In genomic region chr5:106401561-106401960, GRCh38 we compare ENCODE assay signal across 21 cellular contexts.
DNase-seq lines count a peak whose midpoint lies in the region; FAIRE-seq and TF ChIP-seq lines count a peak whose summit lies in the region.
"Had no signal": no experiment of that assay in that cellular context is flagged by ENCODE, and none has a peak within 500 bp of the region (broad histone marks: within the 10 kb centered on the region; RNA-seq: fewer than 3 reads in every experiment).

No MANE protein-coding gene starts in this region.

- DNase-seq in DMS53 (lab: John Stamatoyannopoulos, UW) (peak; percentile 23), DMS53 treated with DMSO at 0.1 percent for 48 hours (lab: John Stamatoyannopoulos, UW; ENCODE audit: unreplicated experiment) (no peak), H54 (ENCODE audit: insufficient read length, low spot score) (no peak), mammary epithelial cell (peak; percentile 21), foreskin fibroblast (peak; percentile 18 to 36), progenitor cell of endocrine pancreas (ENCODE audit: low spot score, unreplicated experiment) (no peak), cerebellar nuclear complex (lab: John Stamatoyannopoulos, UW) (no peak)
- no peak for DNase-seq in stimulated activated CD4-positive, alpha-beta T cell treated with anti-CD3 and anti-CD28 coated beads, Interleukin-4, amount 100 ng/mL, for 1 hour
- DNase-seq: ACHN; CD4-positive, CD25-positive, alpha-beta regulatory T cell; DMS 273 treated with DMSO at 0.1 percent for 48 hours; DMS79 treated with DMSO at 0.1 percent for 48 hours; EL; GDM1; GOT3; HCEC 1CT; HFFc6 had no signal

- H3K4me3 ChIP-seq in mammary epithelial cell (replicated peaks in 1 of 3; ENCODE audit: insufficient read depth in 1 of 3, low read depth in 2 of 3, low read length in 3 of 3) (no peak overlapping the region), foreskin fibroblast (ENCODE audit: low read depth in 1 of 2, low read length in 2 of 2) (no peak overlapping the region)
- H3K4me3 ChIP-seq: BLaER1 treated with 17β-estradiol and CSF1 and Interleukin-3, amounts not matched to agents 10 nM and 100 nM had no signal

- no peak overlapping the region for H3K27ac ChIP-seq in mammary epithelial cell (ENCODE audit: insufficient read depth, low read depth, low read length)
- H3K27ac ChIP-seq: 22Rv1; BLaER1 treated with 17β-estradiol and CSF1 and Interleukin-3, amounts not matched to agents 10 nM and 100 nM; HL-60 had no signal

- in situ Hi-C loops in mammary epithelial cell (cut with MboI; ENCODE audit: low sequenced_read_pairs in 2 of 2): no loop called here

- no peaks in the 10 kb centered on the region for H4K20me1 ChIP-seq in mammary epithelial cell (ENCODE audit: insufficient read depth, low read length)
- H4K20me1 ChIP-seq: BLaER1 treated with 17β-estradiol and CSF1 and Interleukin-3, amounts not matched to agents 10 nM and 100 nM had no signal

- H3K36me3 Mint-ChIP-seq in progenitor cell of endocrine pancreas (ENCODE audit: insufficient read depth): no peaks in the 10 kb centered on the region
- H3K36me3 Mint-ChIP-seq: CD4-positive, CD25-positive, alpha-beta regulatory T cell had no signal

- CTCF ChIA-PET in mammary epithelial cell (lab: Charles Lee; ENCODE audit: low non-redundant PET): no interaction called here

- TF ChIP-seq CTCF in mammary epithelial cell (conservative IDR thresholded peaks at IDR 0.05 in 1 of 2, IDR thresholded peaks at IDR 0.05 in 1 of 2; ENCODE audit: extremely low read depth in 1 of 2, insufficient read depth in 1 of 2, low read depth in 1 of 2, low read length in 2 of 2) (no peak), foreskin fibroblast (IDR thresholded peaks at IDR 0.05; ENCODE audit: low read depth, low read length) (no peak), progenitor cell of endocrine pancreas (IDR thresholded peaks at IDR 0.05; ENCODE audit: unreplicated experiment) (no peak)

- peaks cover 14% of the 10 kb centered on the region for H3K4me1 ChIP-seq in mammary epithelial cell (ENCODE audit: insufficient read depth, low read length)

- no peaks in the 10 kb centered on the region for H3K27me3 ChIP-seq in mammary epithelial cell (ENCODE audit: insufficient read depth, low read length)
- H3K27me3 ChIP-seq: BLaER1 treated with 17β-estradiol and CSF1 and Interleukin-3, amounts not matched to agents 10 nM and 100 nM had no signal

- no peaks in the 10 kb centered on the region for H3K79me2 ChIP-seq in mammary epithelial cell (ENCODE audit: insufficient read depth, low read length)

- no peak overlapping the region for H3K27ac Mint-ChIP-seq in progenitor cell of endocrine pancreas
- H3K27ac Mint-ChIP-seq: CD4-positive, CD25-positive, alpha-beta regulatory T cell; HFFc6 had no signal

- FAIRE-seq in H54 (lab: Jason Lieb, UNC): peak; percentile 85
- FAIRE-seq: GM12892 had no signal

- intact Hi-C loops in mammary epithelial cell (cut with micrococcal nuclease): no loop called here

- dilution Hi-C loops in mammary epithelial cell (cut with HindIII; ENCODE audit: low sequenced_read_pairs): no loop called here

- no peak overlapping the region for H3K4me3 Mint-ChIP-seq in progenitor cell of endocrine pancreas (ENCODE audit: low read depth)
- H3K4me3 Mint-ChIP-seq: CD4-positive, CD25-positive, alpha-beta regulatory T cell; HFFc6 had no signal

- H2AFZ ChIP-seq in mammary epithelial cell (ENCODE audit: low read depth, low read length): no peak overlapping the region

- H3K36me3 ChIP-seq in mammary epithelial cell (ENCODE audit: insufficient read depth, low read length): no peaks in the 10 kb centered on the region
- H3K36me3 ChIP-seq: BLaER1 treated with 17β-estradiol and CSF1 and Interleukin-3, amounts not matched to agents 10 nM and 100 nM had no signal

- no peaks in the 10 kb centered on the region for H3K4me1 Mint-ChIP-seq in progenitor cell of endocrine pancreas (ENCODE audit: low read depth)
- H3K4me1 Mint-ChIP-seq: CD4-positive, CD25-positive, alpha-beta regulatory T cell had no signal

- no peak overlapping the region for H3K9ac ChIP-seq in mammary epithelial cell (ENCODE audit: insufficient read depth, low read length)
- H3K9ac ChIP-seq: BLaER1 treated with 17β-estradiol and CSF1 and Interleukin-3, amounts not matched to agents 10 nM and 100 nM had no signal

- WGBS in mammary epithelial cell (ENCODE audit: low coverage, missing lambda C conversion rate): 55% methylated on average over 2 of the region's 2 CpGs

- no peak overlapping the region for H3K4me2 ChIP-seq in mammary epithelial cell (ENCODE audit: insufficient read depth, low read depth, low read length)
- H3K4me2 ChIP-seq: BLaER1 treated with 17β-estradiol and CSF1 and Interleukin-3, amounts not matched to agents 10 nM and 100 nM had no signal

- no peaks in the 10 kb centered on the region for H3K9me3 ChIP-seq in mammary epithelial cell (replicated peaks; ENCODE audit: insufficient read depth, low read length)
- H3K9me3 ChIP-seq: BLaER1 treated with 17β-estradiol and CSF1 and Interleukin-3, amounts not matched to agents 10 nM and 100 nM had no signal

- H3K27me3 Mint-ChIP-seq in progenitor cell of endocrine pancreas: no peaks in the 10 kb centered on the region
- H3K27me3 Mint-ChIP-seq: CD4-positive, CD25-positive, alpha-beta regulatory T cell had no signal

- no peaks in the 10 kb centered on the region for H3K9me3 Mint-ChIP-seq in progenitor cell of endocrine pancreas (ENCODE audit: low read depth)

- no TSS peak for BruUV-seq in mammary epithelial cell (replicated peaks; lab: Mats Ljungman, UMichigan)

- no peak for TF ChIP-seq POLR2A in H54 (IDR thresholded peaks at IDR 0.05; ENCODE audit: low read depth, low read length)

Comparison
In these comparisons a context has a peak if more than half of its experiments do, and no peak if none do; other contexts are left out.
1. DNase-seq: peak in DMS53 (single experiment), mammary epithelial cell (single experiment) and foreskin fibroblast (2 of 2); none in DMS53 treated with DMSO at 0.1 percent for 48 hours (single experiment), H54 (single experiment), progenitor cell of endocrine pancreas (single experiment), stimulated activated CD4-positive, alpha-beta T cell treated with anti-CD3 and anti-CD28 coated beads, Interleukin-4, amount 100 ng/mL, for 1 hour (single experiment) and cerebellar nuclear complex (0 of 2).